In the genomic region with DNA sequence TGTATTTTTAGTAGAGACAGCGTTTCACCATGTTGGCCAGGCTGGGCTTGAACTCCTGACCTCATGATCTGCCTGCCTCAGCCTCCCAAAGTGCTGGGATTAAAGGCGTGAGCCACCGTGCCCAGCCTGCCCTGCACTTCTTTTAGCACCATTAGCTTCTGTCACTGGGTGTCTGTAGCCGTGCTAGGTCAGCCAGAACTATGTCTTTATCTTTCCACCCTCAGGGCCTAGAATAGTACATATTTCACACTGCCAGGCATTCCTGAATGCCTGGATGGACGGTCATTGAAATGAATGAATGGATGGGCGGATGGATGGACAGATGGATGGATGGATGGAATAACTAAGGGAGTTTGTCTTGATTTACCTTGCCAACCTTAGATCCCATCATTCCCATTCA, we compare ENCODE assay signal across 25 cellular contexts.
"Had no signal": no experiment of that assay in that cellular context is flagged by ENCODE, and none has a peak within 500 bp of the region (broad histone marks: within the 10 kb centered on the region; RNA-seq: fewer than 3 reads in every experiment).

No MANE protein-coding gene starts in this region.

- H3K9me3 ChIP-seq: colonic mucosa, left lung, lower lobe of right lung, neutrophil, pancreas, sigmoid colon, spleen, thoracic aorta, upper lobe of right lung, uterus had no signal

- H3K27ac ChIP-seq: colonic mucosa, epithelial cell of prostate, gastrocnemius medialis, hepatocyte, left lung, lower lobe of right lung, neutrophil, pancreas, sigmoid colon, skin epidermis, spleen, thoracic aorta, tibial nerve, upper lobe of right lung, uterus had no signal

- DNase-seq: colonic mucosa; effector CD8-positive, alpha-beta T cell; endodermal cell; gastrocnemius medialis; head of caudate nucleus; kidney; left lung; lower lobe of right lung; naive thymus-derived CD8-positive, alpha-beta T cell; pancreas; sigmoid colon; spleen; stimulated activated CD4-positive, alpha-beta T cell treated with anti-CD3 and anti-CD28 coated beads, Interleukin-4, amount 100 ng/mL, for 4 hours; stimulated activated naive B cell treated with anti-CD40 and anti-IgM and Interleukin-4, amounts not matched to agents 10 μg/mL and 1 μg/mL and 100 μg/mL, for 72 hours; upper lobe of right lung; uterus had no signal

- H3K4me3 ChIP-seq: colonic mucosa, gastrocnemius medialis, hepatocyte, left lung, lower lobe of right lung, pancreas, sigmoid colon, skin epidermis, spleen, thoracic aorta, tibial nerve, upper lobe of right lung, uterus had no signal

- H3K27ac Mint-ChIP-seq: dendritic cell treated with granulocyte-macrophage colony-stimulating factor and Interleukin-4, amounts not matched to agents 40 ng/mL and 50 ng/mL, for 4 days; endodermal cell; naive thymus-derived CD8-positive, alpha-beta T cell; stimulated activated naive CD8-positive, alpha-beta T cell treated with anti-CD3 and anti-CD28 coated beads, Interleukin-15, Interleukin-2, amounts not matched to agents 100 ng/mL and 50 ng/mL, for 24 hours had no signal

- ATAC-seq: esophagus mucosa; gastrocnemius medialis; naive thymus-derived CD8-positive, alpha-beta T cell; stimulated activated naive B cell treated with anti-CD40 and anti-IgM and Interleukin-4, amounts not matched to agents 10 μg/mL and 1 μg/mL and 100 μg/mL, for 72 hours had no signal

- H3K27me3 Mint-ChIP-seq: stimulated activated naive B cell treated with anti-CD40 and anti-IgM and Interleukin-4, amounts not matched to agents 10 μg/mL and 1 μg/mL and 100 μg/mL, for 72 hours had no signal

- H3K4me1 Mint-ChIP-seq: naive thymus-derived CD8-positive, alpha-beta T cell had no signal

- H3K4me3 Mint-ChIP-seq: dendritic cell treated with granulocyte-macrophage colony-stimulating factor and Interleukin-4, amounts not matched to agents 40 ng/mL and 50 ng/mL, for 4 days; endodermal cell; naive thymus-derived CD8-positive, alpha-beta T cell; stimulated activated naive B cell treated with anti-CD40 and anti-IgM and Interleukin-4, amounts not matched to agents 10 μg/mL and 1 μg/mL and 100 μg/mL, for 72 hours; stimulated activated naive CD8-positive, alpha-beta T cell treated with anti-CD3 and anti-CD28 coated beads, Interleukin-15, Interleukin-2, amounts not matched to agents 100 ng/mL and 50 ng/mL, for 24 hours had no signal

- H3K4me1 ChIP-seq: colonic mucosa, gastrocnemius medialis, left lung, lower lobe of right lung, pancreas, sigmoid colon, spleen, upper lobe of right lung, uterus had no signal

- H3K36me3 ChIP-seq: colonic mucosa, gastrocnemius medialis, left lung, lower lobe of right lung, neutrophil, pancreas, sigmoid colon, thoracic aorta, upper lobe of right lung, uterus had no signal

- H3K27me3 ChIP-seq: colonic mucosa, hepatocyte, left lung, pancreas, sigmoid colon, spleen, tibial nerve, upper lobe of right lung, uterus had no signal

- H3K9me3 Mint-ChIP-seq: dendritic cell treated with granulocyte-macrophage colony-stimulating factor and Interleukin-4, amounts not matched to agents 40 ng/mL and 50 ng/mL, for 4 days; naive thymus-derived CD8-positive, alpha-beta T cell; stimulated activated naive CD8-positive, alpha-beta T cell treated with anti-CD3 and anti-CD28 coated beads, Interleukin-15, Interleukin-2, amounts not matched to agents 100 ng/mL and 50 ng/mL, for 24 hours had no signal
